Comparison of ENCODE assay signal across 1 cellular context in genomic region chr10:86400705-86401587, GRCh38.
A peak's percentile ranks its signal among the peaks of the same experiment; 100 is the strongest.
TF ChIP-seq lines count a peak whose summit lies in the region.

No MANE protein-coding gene starts in this region.

TF ChIP-seq in H1, 55 proteins besides CTCF, POLR2A, EP300 and RAD21 (continued from another document):
- no peak for TF ChIP-seq SIN3A (conservative IDR thresholded peaks at IDR 0.05 in 1 of 2, IDR thresholded peaks at IDR 0.05 in 1 of 2; ENCODE audit: low read depth in 1 of 2, low read length in 2 of 2)
- no peak for TF ChIP-seq ATF2 (IDR thresholded peaks at IDR 0.05; ENCODE audit: low read length)
- TF ChIP-seq CREB1 (IDR thresholded peaks at IDR 0.05): no peak
- TF ChIP-seq GTF2F1 (IDR thresholded peaks at IDR 0.05; ENCODE audit: borderline replicate concordance, low read depth, low read length): no peak
- no peak for TF ChIP-seq CBX8 (IDR thresholded peaks at IDR 0.05; ENCODE audit: borderline replicate concordance, low read depth, low read length)
- peak; percentile 29 for TF ChIP-seq E2F6 (IDR thresholded peaks at IDR 0.05)
- peak; percentile 24; the same call in 1 of the 2 replicates for TF ChIP-seq SUZ12 (IDR thresholded peaks at IDR 0.05; ENCODE audit: low read length)
- TF ChIP-seq KDM1A (IDR thresholded peaks at IDR 0.05; ENCODE audit: borderline replicate concordance, low read length): peak; percentile 95
- TF ChIP-seq KDM4A (IDR thresholded peaks at IDR 0.05; ENCODE audit: low read depth, low read length, severe bottlenecking): peak; percentile 48
- no peak for TF ChIP-seq SP4 (IDR thresholded peaks at IDR 0.05; ENCODE audit: low read length)
- TF ChIP-seq GABPA (IDR thresholded peaks at IDR 0.05; ENCODE audit: borderline replicate concordance, insufficient read depth, low read length): no peak
- TF ChIP-seq TAF1 (IDR thresholded peaks at IDR 0.05; ENCODE audit: low read depth, low read length): no peak
- no peak for TF ChIP-seq MAFK (IDR thresholded peaks at IDR 0.05; ENCODE audit: low read depth, low read length)
- TF ChIP-seq NANOG (IDR thresholded peaks at IDR 0.05; ENCODE audit: insufficient read depth, low read depth, low read length, poor library complexity, severe bottlenecking): no peak
- TF ChIP-seq CHD7 (IDR thresholded peaks at IDR 0.05; ENCODE audit: insufficient replicate concordance, low read length): no peak
- no peak for TF ChIP-seq CHD1 (IDR thresholded peaks at IDR 0.05; ENCODE audit: low read depth, low read length)
- TF ChIP-seq USF2 (IDR thresholded peaks at IDR 0.05; ENCODE audit: low read length): no peak
- TF ChIP-seq BACH1 (IDR thresholded peaks at IDR 0.05; ENCODE audit: low read length): 0 out of 2 replicates have a peak, but pooled peaks have one; percentile 29
- no peak for TF ChIP-seq KDM5A (IDR thresholded peaks at IDR 0.05; ENCODE audit: low read length)
- no peak for TF ChIP-seq SIRT6 (IDR thresholded peaks at IDR 0.05; ENCODE audit: low read length)
- no peak; the same call in 1 of the 2 replicates for TF ChIP-seq RBBP5 (IDR thresholded peaks at IDR 0.05; ENCODE audit: borderline replicate concordance, low read depth, low read length)
- TF ChIP-seq CBX5 (IDR thresholded peaks at IDR 0.05; ENCODE audit: low read depth, low read length): no peak
- TF ChIP-seq ASH2L (IDR thresholded peaks at IDR 0.05; ENCODE audit: low read length): no peak
- TF ChIP-seq SRF (IDR thresholded peaks at IDR 0.05; ENCODE audit: low read depth, low read length): no peak
- TF ChIP-seq TCF12 (IDR thresholded peaks at IDR 0.05; ENCODE audit: low read depth, low read length): no peak
- no peak for TF ChIP-seq CEBPB (IDR thresholded peaks at IDR 0.05; ENCODE audit: low read depth, low read length)
